ENCODE assay signal across 9 cellular contexts in the genomic region with DNA sequence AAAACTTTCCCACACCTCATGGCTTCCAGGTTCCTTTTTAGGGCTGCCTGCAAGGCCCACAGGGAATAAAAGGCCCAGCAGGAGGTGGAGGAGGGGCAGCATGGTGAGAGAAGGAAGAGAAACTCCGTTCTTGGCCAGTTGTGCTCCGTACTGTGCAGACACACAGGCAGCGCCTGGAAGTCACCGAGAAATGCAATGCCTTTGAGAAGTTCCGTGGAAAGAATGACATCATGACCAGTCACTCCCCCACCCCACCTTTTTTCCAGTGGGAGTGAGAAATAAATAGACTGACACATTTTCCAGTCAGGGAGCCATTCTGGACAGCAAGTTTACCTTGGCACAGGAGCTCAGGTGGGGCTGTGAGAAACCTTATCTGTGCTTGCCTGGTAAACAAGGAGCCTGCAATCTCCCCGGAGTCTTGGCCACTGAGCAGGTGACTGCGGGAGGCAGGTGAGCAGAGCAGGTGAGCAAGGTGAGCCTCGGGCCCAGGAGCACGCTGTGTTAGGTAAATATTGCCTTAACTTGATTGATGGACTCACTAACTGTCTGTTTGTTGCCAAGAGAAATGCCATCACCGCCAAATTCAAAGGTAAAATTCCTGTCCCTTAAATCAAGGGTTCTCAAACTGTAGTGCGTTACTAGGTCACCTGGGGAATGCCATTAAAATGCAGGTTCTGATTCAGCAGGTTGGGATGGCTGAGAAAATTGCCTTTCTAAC. TPM values are rescaled to one million over a fixed set of nuclear protein-coding genes. Genes with fewer than 3 reads are reported as not detected.
A peak's percentile ranks its signal among the peaks of the same experiment; 100 is the strongest.
DNase-seq lines count a peak whose midpoint lies in the region; ATAC-seq and TF ChIP-seq lines count a peak whose summit lies in the region.
"Had no signal": no experiment of that assay in that cellular context is flagged by ENCODE, and none has a peak within 500 bp of the region (broad histone marks: within the 10 kb centered on the region; RNA-seq: fewer than 3 reads in every experiment).

No MANE protein-coding gene starts in this region.

- POLR2A ChIA-PET in PC-9 (lab: Charles Lee; ENCODE audit: unreplicated experiment): interaction anchor here (0.6 to 1.2 kb wide), 6 partner anchors 12 to 56 kb away, joined by 3 to 12 read pairs (median 4); no protein-coding TSS in a partner anchor

- H3K27ac ChIP-seq in PC-9 (peak overlapping the region; percentile 81), left lung (peak overlapping the region; percentile 41 to 77)

- peaks cover 37% of the 10 kb centered on the region for H3F3A ChIP-seq in PC-9 (ENCODE audit: insufficient read depth, low read depth)

- H4K20me1 ChIP-seq in PC-9 (ENCODE audit: insufficient read depth): peaks cover 4% of the 10 kb centered on the region; the same call in 1 of the 2 replicates

- peaks cover 49% of the 10 kb centered on the region for H3K4me1 ChIP-seq in PC-9 (replicated peaks; ENCODE audit: insufficient read depth)
- H3K4me1 ChIP-seq in left lung: peaks cover 4% of the 10 kb centered on the region in 2 donors

- DNase-seq in Ammon's horn (ENCODE audit: low spot score) (peak; percentile 56), HT-29 (ENCODE audit: low spot score) (peak; percentile 74), PC-9 (peak; percentile 94 to 100), left lung (peak; percentile 81 to 86)
- no peak for DNase-seq in activated CD4-positive, CD25-positive, alpha-beta regulatory T cell (lab: John Stamatoyannopoulos, UW)
- DNase-seq: effector memory CD4-positive, alpha-beta T cell had no signal

- H3K9me2 ChIP-seq in PC-9 (ENCODE audit: insufficient read depth): no peaks in the 10 kb centered on the region

- no peak for TF ChIP-seq CTCF in PC-9 (conservative IDR thresholded peaks at IDR 0.05)
- no peak for TF ChIP-seq CTCF in left lung (IDR thresholded peaks at IDR 0.05)

- H2AFZ ChIP-seq in PC-9: peak overlapping the region; percentile 34; the same call in 1 of the 2 replicates

- ATAC-seq in left lung (peak; percentile 90), HG03196 (IDR thresholded peaks at IDR 0.05; ENCODE audit: unreplicated experiment) (no peak), HG02970 (IDR thresholded peaks at IDR 0.05; ENCODE audit: low FRiP score, unreplicated experiment) (no peak), GM18858 (IDR thresholded peaks at IDR 0.05; ENCODE audit: unreplicated experiment) (no peak)

- no peaks in the 10 kb centered on the region for H3K79me2 ChIP-seq in PC-9 (ENCODE audit: low read depth)

- H3K4me3 ChIP-seq in PC-9 (peak overlapping the region; percentile 24; the same call in 1 of the 2 replicates), left lung (no peak overlapping the region)

- no peaks in the 10 kb centered on the region for H3K27me3 ChIP-seq in PC-9 (ENCODE audit: insufficient read depth, low read depth)
- no peaks in the 10 kb centered on the region for H3K27me3 ChIP-seq in left lung

- CTCF ChIA-PET in PC-9 (lab: Charles Lee): interaction anchor here (1.3 to 1.6 kb wide), 3 partner anchors 15 to 57 kb away, joined by 3 to 4 read pairs (median 4); no protein-coding TSS in a partner anchor

- no TSS peak for BruUV-seq in PC-9 (replicated peaks; lab: Mats Ljungman, UMichigan)

- H3K4me2 ChIP-seq in PC-9: peak overlapping the region; percentile 77

- no peaks in the 10 kb centered on the region for H3K36me3 ChIP-seq in PC-9 (ENCODE audit: low read depth)
- no peaks in the 10 kb centered on the region for H3K36me3 ChIP-seq in left lung

- H3K9me3 ChIP-seq in PC-9 (ENCODE audit: insufficient read depth, low read depth) (no peaks in the 10 kb centered on the region), left lung (no peaks in the 10 kb centered on the region)

- intact Hi-C loops in PC-9 (cut with micrococcal nuclease; ENCODE audit: unreplicated experiment) (loop anchor here (1.0 to 10.0 kb wide), 9 partner anchors 16 to 1167 kb away; partner anchors contain the start of genes LCLAT1 and YPEL5), left lung (cut with DNase I) (no loop called here)

RNA-seq across cellular contexts. Expression of gene LBH, which starts 13.5 kb away (rescaled TPM):
- total RNA-seq in HT-29 (2014; rRNA removed; shearing (Covaris generic)): 0.10 and 0.42 TPM in 2 replicates
- total RNA-seq in PC-9 (2021) (30.6 and 34.4 TPM in 2 replicates), left lung (100 to 1,000 TPM; 119 to 256 TPM)

Comparison
In these comparisons a context has a peak if more than half of its experiments do, and no peak if none do; other contexts are left out.
1. DNase-seq: peak in Ammon's horn (single experiment), HT-29 (single experiment), PC-9 (2 of 2) and left lung (2 of 2); none in activated CD4-positive, CD25-positive, alpha-beta regulatory T cell (0 of 4).
2. RNA of gene LBH, which starts 13.5 kb away (total RNA-seq): 119 to 256 TPM in left lung and 30.6 to 34.4 TPM in PC-9; 0.10 to 0.42 TPM in HT-29; every median in the first group is over 10 times any median in the second.